Comparison of ENCODE assay signal across 18 cellular contexts in the genomic region with DNA sequence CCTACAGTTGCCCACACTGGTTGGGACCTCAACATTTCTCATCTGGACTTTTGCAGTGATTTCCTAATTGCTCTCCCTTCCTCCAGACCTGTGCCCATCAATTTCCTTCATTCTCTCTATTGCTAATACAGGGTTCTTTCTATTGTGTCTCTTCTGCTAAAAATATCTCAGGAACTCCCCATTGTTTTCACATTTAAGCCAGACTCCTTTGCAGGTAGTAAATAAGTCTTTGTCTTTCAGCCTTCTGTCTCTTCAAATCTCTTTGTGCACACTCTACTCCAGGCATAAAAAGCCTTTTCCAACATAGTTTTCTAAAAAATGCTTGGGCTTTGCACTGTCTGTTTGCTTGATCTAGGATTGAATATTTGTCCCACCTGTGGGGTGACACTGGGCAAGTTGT.
A peak's percentile ranks its signal among the peaks of the same experiment; 100 is the strongest.
DNase-seq lines count a peak whose midpoint lies in the region; TF ChIP-seq lines count a peak whose summit lies in the region.
"Had no signal": no experiment of that assay in that cellular context is flagged by ENCODE, and none has a peak within 500 bp of the region (broad histone marks: within the 10 kb centered on the region; RNA-seq: fewer than 3 reads in every experiment).

No MANE protein-coding gene starts in this region.

- H3K4me1 ChIP-seq in left ventricle myocardium inferior (peaks cover 28% of the 10 kb centered on the region), right atrium auricular region (peaks cover 0 to 20% of the 10 kb centered on the region in 2 donors), endodermal cell (ENCODE audit: control insufficient read depth, insufficient read depth, low read length) (no peaks in the 10 kb centered on the region), trophoblast cell (ENCODE audit: control insufficient read depth in 1 of 2, insufficient read depth in 2 of 2, low read length in 2 of 2) (peaks cover 0 to 4% of the 10 kb centered on the region in 2 experiments)

- no peak overlapping the region for H2BK5ac ChIP-seq in trophoblast cell (ENCODE audit: low read depth, low read length, poor library complexity)

- no peak overlapping the region for H2AK5ac ChIP-seq in trophoblast cell (ENCODE audit: low read length)

- no peak overlapping the region for H3K4ac ChIP-seq in trophoblast cell (ENCODE audit: low read depth, low read length)

- H3K27me3 ChIP-seq in left ventricle myocardium inferior (ENCODE audit: low read depth) (no peaks in the 10 kb centered on the region), right atrium auricular region (no peaks in the 10 kb centered on the region), endodermal cell (ENCODE audit: control insufficient read depth, insufficient read depth, low read length, poor library complexity, severe bottlenecking) (no peaks in the 10 kb centered on the region), trophoblast cell (ENCODE audit: insufficient read depth, low read length) (no peaks in the 10 kb centered on the region)

- H3K27me3 Mint-ChIP-seq in endodermal cell (ENCODE audit: insufficient read depth): no peaks in the 10 kb centered on the region

- TF ChIP-seq CTCF in left ventricle myocardium inferior (IDR thresholded peaks at IDR 0.05; ENCODE audit: borderline replicate concordance) (no peak), right atrium auricular region (IDR thresholded peaks at IDR 0.05) (no peak), endodermal cell (conservative IDR thresholded peaks at IDR 0.05) (no peak)

- H2BK12ac ChIP-seq in trophoblast cell (ENCODE audit: low read length): no peak overlapping the region

- intact Hi-C loops in left ventricle myocardium inferior (cut with micrococcal nuclease): no loop called here

- CTCF ChIA-PET in HEK293T (lab: Yijun Ruan, JAX): no interaction called here

- no peak overlapping the region for H3K18ac ChIP-seq in trophoblast cell (ENCODE audit: low read length)

- no peak overlapping the region for H3K27ac Mint-ChIP-seq in endodermal cell

- H3K27ac ChIP-seq in left ventricle myocardium inferior (replicated peaks) (peak overlapping the region; percentile 5), right atrium auricular region (no peak overlapping the region), endodermal cell (ENCODE audit: low read depth, low read length) (no peak overlapping the region), trophoblast cell (ENCODE audit: low read depth, low read length) (peak overlapping the region; percentile 9)

- POLR2A ChIA-PET in HEK293T (lab: Yijun Ruan, JAX): no interaction called here

- no peak overlapping the region for H2BK120ac ChIP-seq in trophoblast cell (ENCODE audit: insufficient read depth, low read length, poor library complexity)

- H3K23ac ChIP-seq in trophoblast cell (ENCODE audit: low read length): no peak overlapping the region

- H3K4me1 Mint-ChIP-seq in endodermal cell: peaks cover 18% of the 10 kb centered on the region
- H3K4me1 Mint-ChIP-seq: CD4-positive, alpha-beta memory T cell had no signal

- peaks cover 1% of the 10 kb centered on the region for H3K79me1 ChIP-seq in trophoblast cell (ENCODE audit: low read length)

- H3K9ac ChIP-seq in endodermal cell (ENCODE audit: extremely low read depth, low read length, poor library complexity, severe bottlenecking) (no peak overlapping the region), trophoblast cell (ENCODE audit: low read length) (no peak overlapping the region)

- H2AFZ ChIP-seq in trophoblast cell (ENCODE audit: insufficient read depth, low read length, poor library complexity): no peak overlapping the region

- no peaks in the 10 kb centered on the region for H3K79me2 ChIP-seq in trophoblast cell (ENCODE audit: control insufficient read depth, insufficient read depth, low read length, poor library complexity)

- no peaks in the 10 kb centered on the region for H3K36me3 Mint-ChIP-seq in endodermal cell (ENCODE audit: low read depth)
- H3K36me3 Mint-ChIP-seq: CD4-positive, alpha-beta memory T cell had no signal

- H4K12ac ChIP-seq in trophoblast cell (ENCODE audit: low read depth, low read length): no peak overlapping the region

- H3K36me3 ChIP-seq in left ventricle myocardium inferior (no peaks in the 10 kb centered on the region), right atrium auricular region (no peaks in the 10 kb centered on the region), endodermal cell (ENCODE audit: control insufficient read depth, insufficient read depth, low read length) (no peaks in the 10 kb centered on the region), trophoblast cell (ENCODE audit: control insufficient read depth in 1 of 2, insufficient read depth in 2 of 2, low read length in 2 of 2) (peaks cover 0 to 2% of the 10 kb centered on the region in 2 experiments)

- H3K9me3 ChIP-seq in left ventricle myocardium inferior (replicated peaks) (no peaks in the 10 kb centered on the region), right atrium auricular region (no peaks in the 10 kb centered on the region), endodermal cell (ENCODE audit: control insufficient read depth, low read length) (no peaks in the 10 kb centered on the region), trophoblast cell (ENCODE audit: insufficient read depth, low read depth, low read length) (no peaks in the 10 kb centered on the region)

- H4K8ac ChIP-seq in trophoblast cell (ENCODE audit: low read depth, low read length): no peak overlapping the region

- no peak overlapping the region for H3K4me3 ChIP-seq in left ventricle myocardium inferior
- no peak overlapping the region for H3K4me3 ChIP-seq in right atrium auricular region
- H3K4me3 ChIP-seq in endodermal cell (ENCODE audit: low read length): no peak overlapping the region
- no peak overlapping the region for H3K4me3 ChIP-seq in trophoblast cell (ENCODE audit: low read depth, low read length)
- H3K4me3 ChIP-seq: GM12878 had no signal

- H3K4me3 Mint-ChIP-seq in endodermal cell: no peak overlapping the region
- H3K4me3 Mint-ChIP-seq: CD4-positive, alpha-beta memory T cell had no signal

- H4K91ac ChIP-seq in trophoblast cell (ENCODE audit: low read depth, low read length): no peak overlapping the region

- no peaks in the 10 kb centered on the region for H3K9me3 Mint-ChIP-seq in endodermal cell

- no peak overlapping the region for H3K4me2 ChIP-seq in trophoblast cell (ENCODE audit: low read length)

- H3K14ac ChIP-seq in trophoblast cell (ENCODE audit: low read length): no peak overlapping the region

- no peak for DNase-seq in left ventricle myocardium inferior
- no peak for DNase-seq in right atrium auricular region (ENCODE audit: low spot score)
- DNase-seq in cerebellar cortex (ENCODE audit: low spot score): peak; percentile 63
- peak; percentile 1 for DNase-seq in endodermal cell
- no peak for DNase-seq in trophoblast cell
- no peak for DNase-seq in NK-92 treated with Interleukin-12 subunit alpha and Interleukin-12 subunit beta, amount 100 ng/mL, for 24 hours (lab: John Stamatoyannopoulos, UW)
- DNase-seq in HEK293T (ENCODE audit: extremely low spot score): no peak
- DNase-seq in cortex of kidney (lab: John Stamatoyannopoulos, UW): no peak
- DNase-seq: Calu3; CD4-positive, alpha-beta memory T cell; COR-L47; DMS153; DND-41; GDM1; GOT3; H7; HCEC 1CT had no signal

TF ChIP-seq in HEK293T, 16 proteins besides CTCF, POLR2A, EP300 and RAD21:
- TF ChIP-seq, protein P1, sequence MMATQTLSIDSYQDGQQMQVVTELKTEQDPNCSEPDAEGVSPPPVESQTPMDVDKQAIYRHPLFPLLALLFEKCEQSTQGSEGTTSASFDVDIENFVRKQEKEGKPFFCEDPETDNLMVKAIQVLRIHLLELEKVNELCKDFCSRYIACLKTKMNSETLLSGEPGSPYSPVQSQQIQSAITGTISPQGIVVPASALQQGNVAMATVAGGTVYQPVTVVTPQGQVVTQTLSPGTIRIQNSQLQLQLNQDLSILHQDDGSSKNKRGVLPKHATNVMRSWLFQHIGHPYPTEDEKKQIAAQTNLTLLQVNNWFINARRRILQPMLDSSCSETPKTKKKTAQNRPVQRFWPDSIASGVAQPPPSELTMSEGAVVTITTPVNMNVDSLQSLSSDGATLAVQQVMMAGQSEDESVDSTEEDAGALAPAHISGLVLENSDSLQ (IDR thresholded peaks at IDR 0.05): no peak
- TF ChIP-seq HDGF (IDR thresholded peaks at IDR 0.05; ENCODE audit: borderline replicate concordance) (no peak), ZNF384 (IDR thresholded peaks at IDR 0.05) (no peak), SP1 (IDR thresholded peaks at IDR 0.05) (no peak), NFRKB (IDR thresholded peaks at IDR 0.05) (no peak), FOXA1 (IDR thresholded peaks at IDR 0.05) (no peak)
TF ChIP-seq in HEK293T: peak in this region for 0.

Comparison
In these comparisons a context has a peak if more than half of its experiments do, and no peak if none do; other contexts are left out.
1. H3K27ac ChIP-seq: peak in left ventricle myocardium inferior (single experiment) and trophoblast cell (single experiment); none in right atrium auricular region (0 of 2) and endodermal cell (single experiment).
2. DNase-seq: peak in cerebellar cortex (single experiment) and endodermal cell (single experiment); none in left ventricle myocardium inferior (single experiment), right atrium auricular region (single experiment), trophoblast cell (0 of 2), NK-92 treated with Interleukin-12 subunit alpha and Interleukin-12 subunit beta, amount 100 ng/mL, for 24 hours (single experiment), HEK293T (single experiment) and cortex of kidney (single experiment).